ENCODE assay signal across 7 cellular contexts in the genomic region with DNA sequence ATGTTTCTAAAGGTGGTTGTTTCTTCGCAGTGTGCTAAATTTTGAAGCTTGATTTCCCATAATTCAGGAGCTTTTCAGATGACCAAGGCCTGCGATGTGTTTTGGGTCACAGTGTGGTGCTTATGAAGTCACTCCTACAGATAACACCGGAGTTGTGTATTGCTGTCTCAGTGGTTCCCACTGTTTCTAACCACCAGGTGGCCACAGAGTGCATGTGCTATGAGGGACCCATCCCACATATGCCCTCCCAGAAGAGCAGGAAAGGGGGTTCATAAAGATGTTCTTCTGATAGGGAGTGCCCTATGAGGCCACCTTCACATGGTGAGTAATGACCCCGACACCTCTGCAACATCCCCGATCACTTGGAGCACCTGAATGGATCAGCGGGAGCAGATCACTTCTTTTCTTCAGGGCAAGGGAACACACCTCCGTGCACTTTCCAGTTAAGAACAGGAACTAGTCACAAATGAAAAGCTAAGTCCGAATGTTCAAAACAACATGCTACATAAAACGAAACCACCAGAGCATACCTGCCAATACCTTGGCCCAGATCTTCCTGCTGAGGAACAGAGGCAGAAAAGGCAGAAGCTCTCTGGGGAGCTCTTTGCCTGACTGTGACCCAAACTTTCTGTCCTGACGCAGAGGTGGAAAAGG.
DNase-seq lines count a peak whose midpoint lies in the region; ATAC-seq and TF ChIP-seq lines count a peak whose summit lies in the region.
"Not testable (repeated sequence)": the region's sequence is repeated elsewhere in the genome, so short reads cannot be mapped to it uniquely, and the experiment has no call there.

No MANE protein-coding gene starts in this region.

- RAD21 ChIA-PET in HCT116 (lab: Charles Lee; ENCODE audit: low non-redundant PET in 1 of 2, low total read pairs in 2 of 2, uncharacterized antibody in 2 of 2, unreplicated experiment in 2 of 2) = not testable (repeated sequence)

- not testable (repeated sequence) for H3K36me3 Mint-ChIP-seq in activated naive CD4-positive, alpha-beta T cell treated with anti-CD3 and anti-CD28 coated beads for 36 hours (ENCODE audit: low read depth)

- not testable (repeated sequence) for H3K9me3 Mint-ChIP-seq in activated naive CD4-positive, alpha-beta T cell treated with anti-CD3 and anti-CD28 coated beads for 36 hours

- not testable (repeated sequence) for H3K9me2 ChIP-seq in HCT116 (ENCODE audit: insufficient read depth); SK-N-SH

- H3K27ac Mint-ChIP-seq in activated naive CD4-positive, alpha-beta T cell treated with anti-CD3 and anti-CD28 coated beads for 36 hours = not testable (repeated sequence)

- not testable (repeated sequence) for H3K4me3 Mint-ChIP-seq in activated naive CD4-positive, alpha-beta T cell treated with anti-CD3 and anti-CD28 coated beads for 36 hours

- TF ChIP-seq CTCF in HCT116 (IDR thresholded peaks at IDR 0.05 in 2 of 3, conservative IDR thresholded peaks at IDR 0.05 in 1 of 3; ENCODE audit: borderline replicate concordance in 1 of 3, insufficient read depth in 1 of 3, low read depth in 2 of 3, low read length in 2 of 3) = peak in 1 of 3 experiments; percentile 40; a peak in 2 of 6 replicates
- peak; percentile 45 for TF ChIP-seq CTCF in NB4 (IDR thresholded peaks at IDR 0.05; ENCODE audit: low read depth, low read length)
- peak; percentile 61 for TF ChIP-seq CTCF in SK-N-SH (IDR thresholded peaks at IDR 0.05)
- peak; percentile 57 for TF ChIP-seq CTCF in epithelial cell of proximal tubule (conservative IDR thresholded peaks at IDR 0.05; ENCODE audit: low read depth, low read length)

- not testable (repeated sequence) for H2AFZ ChIP-seq in HCT116 (ENCODE audit: low read depth, low read length, poor library complexity, severe bottlenecking); SK-N-SH (ENCODE audit: low read depth)

- H3K79me2 ChIP-seq in HCT116 (ENCODE audit: insufficient read depth, low read length); SK-N-SH (ENCODE audit: insufficient read depth): not testable (repeated sequence)

- not testable (repeated sequence) for H3K4me3 ChIP-seq in HCT116 (replicated peaks in 1 of 2; ENCODE audit: low read depth in 1 of 2, low read length in 2 of 2); SK-N-SH (ENCODE audit: low read depth in 2 of 2, low read length in 1 of 2); epithelial cell of proximal tubule (ENCODE audit: low read depth, low read length)
- H3K4me3 ChIP-seq in NB4 (ENCODE audit: low read depth, low read length) = peak overlapping the region; percentile 52

- intact Hi-C loops in HCT116 (cut with micrococcal nuclease); activated naive CD4-positive, alpha-beta T cell treated with anti-CD3 and anti-CD28 coated beads for 36 hours (cut with micrococcal nuclease): not testable (repeated sequence)

- CTCF ChIA-PET in HCT116 (lab: Charles Lee); activated naive CD4-positive, alpha-beta T cell treated with anti-CD3 and anti-CD28 coated beads for 36 hours (lab: Charles Lee): not testable (repeated sequence)
- CTCF ChIA-PET in SK-N-SH (lab: Yijun Ruan, JAX) = interaction anchor here (1.2 to 1.8 kb wide), 2 partner anchors 8 to 14 kb away, joined by 3 to 6 read pairs; no protein-coding TSS in a partner anchor

- 8% methylated on average over 10 of the region's 10 CpGs for WGBS in SK-N-SH (ENCODE audit: low lambda C conversion rate)

- H3K27me3 Mint-ChIP-seq in activated naive CD4-positive, alpha-beta T cell treated with anti-CD3 and anti-CD28 coated beads for 36 hours (ENCODE audit: low read depth) = peaks cover 39% of the 10 kb centered on the region

- not testable (repeated sequence) for H3K4me2 ChIP-seq in HCT116 (ENCODE audit: low read length); SK-N-SH

- H3K4me1 ChIP-seq in HCT116 (ENCODE audit: control insufficient read depth in 1 of 2, insufficient read depth in 2 of 2, low read length in 2 of 2); SK-N-SH (ENCODE audit: control insufficient read depth in 1 of 2, insufficient read depth in 2 of 2, low read depth in 1 of 2, low read length in 1 of 2): not testable (repeated sequence)

- H4K20me1 ChIP-seq in HCT116 (ENCODE audit: insufficient read depth); SK-N-SH (ENCODE audit: insufficient read depth): not testable (repeated sequence)

- TF ChIP-seq POLR2A in HCT116 (IDR thresholded peaks at IDR 0.05; ENCODE audit: borderline replicate concordance, extremely low read depth, insufficient read depth, insufficient read length); NB4 (IDR thresholded peaks at IDR 0.05; ENCODE audit: extremely low read depth, insufficient read length): not testable (repeated sequence)

- not testable (repeated sequence) for H3K9me3 ChIP-seq in HCT116 (ENCODE audit: control insufficient read depth in 1 of 2, insufficient read depth in 1 of 2, low read depth in 1 of 2, low read length in 2 of 2); SK-N-SH

- peak; percentile 12 for DNase-seq in ELF-1 (ENCODE audit: low read depth, low spot score)
- not testable (repeated sequence) for DNase-seq in HCT116 (ENCODE audit: low read depth, low spot score); epithelial cell of proximal tubule (ENCODE audit: low read depth)
- peak; percentile 73 for DNase-seq in NB4 (ENCODE audit: low read depth)
- DNase-seq in SK-N-SH = peak; percentile 28
- DNase-seq in activated naive CD4-positive, alpha-beta T cell treated with anti-CD3 and anti-CD28 coated beads for 36 hours = peak; percentile 25
- peak; percentile 45 to 58 for DNase-seq in lung microvascular endothelial cell (ENCODE audit: low read depth in 2 of 2)

- H3K27ac ChIP-seq in HCT116 (ENCODE audit: low read depth, low read length); SK-N-SH (ENCODE audit: low read depth in 2 of 2, low read length in 1 of 2): not testable (repeated sequence)

- not testable (repeated sequence) for BruUV-seq in HCT116 (replicated peaks; lab: Mats Ljungman, UMichigan)

- not testable (repeated sequence) for H3K27me3 ChIP-seq in HCT116 (ENCODE audit: insufficient read depth, low read length)
- 0 out of 2 replicates have a peak, but pooled peaks cover 19% of the 10 kb centered on the region for H3K27me3 ChIP-seq in SK-N-SH (ENCODE audit: insufficient read depth)

- not testable (repeated sequence) for H3F3A ChIP-seq in SK-N-SH (replicated peaks; ENCODE audit: insufficient read depth)

- not testable (repeated sequence) for H3K36me3 ChIP-seq in HCT116 (ENCODE audit: control insufficient read depth in 1 of 2, insufficient read depth in 2 of 2, low read length in 2 of 2); SK-N-SH (replicated peaks in 1 of 2; ENCODE audit: control insufficient read depth in 1 of 2, insufficient read depth in 2 of 2, low read length in 1 of 2)

- POLR2A ChIA-PET in HCT116 (lab: Charles Lee) = interaction anchor here (0.6 kb wide), 1 partner anchor 24 kb away, joined by 3 read pairs; no protein-coding TSS in a partner anchor
- POLR2A ChIA-PET in SK-N-SH (lab: Yijun Ruan, JAX) = not testable (repeated sequence)

- H3K4me1 Mint-ChIP-seq in activated naive CD4-positive, alpha-beta T cell treated with anti-CD3 and anti-CD28 coated beads for 36 hours (ENCODE audit: low read depth) = not testable (repeated sequence)

- not testable (repeated sequence) for H3K9ac ChIP-seq in HCT116 (ENCODE audit: low read length); SK-N-SH

- TF ChIP-seq RAD21 in HCT116 (IDR thresholded peaks at IDR 0.05; ENCODE audit: low read depth) = peak; percentile 34
- peak; percentile 33; the same call in 1 of the 2 replicates for TF ChIP-seq RAD21 in SK-N-SH (IDR thresholded peaks at IDR 0.05; ENCODE audit: low read length)

- peak; percentile 79 for ATAC-seq in HCT116

- not testable (repeated sequence) for TF ChIP-seq EP300 in SK-N-SH (IDR thresholded peaks at IDR 0.05; ENCODE audit: borderline replicate concordance in 1 of 2, low read depth in 1 of 2, low read length in 1 of 2)

TF ChIP-seq in SK-N-SH, 30 proteins besides CTCF, POLR2A, EP300 and RAD21:
- TF ChIP-seq SMC3 (IDR thresholded peaks at IDR 0.05; ENCODE audit: low read depth, low read length) = 0 out of 2 replicates have a peak, but pooled peaks have one; percentile 26
